8 cellular contexts compared by ENCODE assay signal in the genomic region with DNA sequence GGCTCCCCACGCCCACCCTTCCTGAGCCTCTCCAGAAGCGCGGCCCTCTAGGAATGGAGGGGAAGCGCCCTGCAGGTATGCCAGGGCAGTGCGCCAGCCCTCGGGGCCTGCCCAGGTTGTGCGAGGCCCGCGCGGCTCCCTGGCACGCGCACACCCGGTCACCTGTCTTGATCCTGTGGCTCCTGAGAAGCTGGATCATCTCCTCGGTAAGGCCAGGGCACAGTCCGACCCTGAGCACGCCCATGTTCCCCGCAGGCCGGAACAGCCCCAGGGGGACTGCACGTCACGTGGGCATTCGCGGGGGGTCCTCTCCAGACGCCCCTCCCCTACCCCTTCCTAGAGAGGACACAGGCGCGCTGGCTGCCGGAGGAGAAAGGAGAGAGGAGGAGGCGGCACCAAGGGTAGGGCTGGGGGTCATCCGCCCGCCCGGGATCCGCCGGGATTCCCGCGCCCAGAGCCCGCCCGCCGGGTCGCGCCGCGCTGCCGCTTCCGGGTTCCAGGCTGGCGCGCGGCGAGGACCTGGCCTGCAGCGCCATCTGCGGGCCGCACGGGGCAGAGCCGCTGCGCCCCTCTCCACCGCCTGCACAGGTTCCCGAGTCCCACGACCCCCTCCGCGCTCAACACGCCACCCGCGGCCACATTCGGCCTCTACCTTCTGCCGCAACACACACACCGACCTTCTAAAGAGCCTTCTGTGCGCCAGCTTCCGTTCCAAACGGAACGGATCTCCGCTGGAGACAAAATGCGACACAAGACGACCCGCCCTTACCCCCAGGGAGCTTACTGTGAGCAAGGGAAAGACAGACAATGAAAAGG. TPM values are rescaled to one million over a fixed set of nuclear protein-coding genes. Genes with fewer than 3 reads are reported as not detected.
DNase-seq lines count a peak whose midpoint lies in the region; ATAC-seq and TF ChIP-seq lines count a peak whose summit lies in the region.

A gene (minus strand): TSS at position 491 of the 816 bp plus-strand sequence. CDS start 247 bp downstream, at position 244.

- no peaks in the 10 kb centered on the region for H3K9me3 Mint-ChIP-seq in activated T-helper 17 cell treated with anti-CD3 and anti-CD28 coated beads, Interleukin-2, amount 50 U/mL, for 72 hours
- no peaks in the 10 kb centered on the region for H3K9me3 Mint-ChIP-seq in natural killer cell

- H3K27ac Mint-ChIP-seq in activated T-helper 17 cell treated with anti-CD3 and anti-CD28 coated beads, Interleukin-2, amount 50 U/mL, for 72 hours = peak within 1 kb of the TSS; percentile 87
- H3K27ac Mint-ChIP-seq in natural killer cell = peak within 1 kb of the TSS; percentile 83 to 94

- intact Hi-C loops in natural killer cell (cut with micrococcal nuclease) = loop anchor here (1.0 to 2.0 kb wide), 4 partner anchors 31 to 699 kb away; a partner anchor contains a TSS

- ATAC-seq in GM21737 (IDR thresholded peaks at IDR 0.05; ENCODE audit: unreplicated experiment) (peak; percentile 83), natural killer cell (peak; percentile 93 to 97 (median 95))
- peak; percentile 93 for ATAC-seq in activated T-helper 17 cell treated with anti-CD3 and anti-CD28 coated beads, Interleukin-2, amount 50 U/mL, for 72 hours (replicated peaks)

- H3K4me1 Mint-ChIP-seq in activated T-helper 17 cell treated with anti-CD3 and anti-CD28 coated beads, Interleukin-2, amount 50 U/mL, for 72 hours = peaks cover 22% of the 10 kb centered on the region
- peaks cover 32 to 40% of the 10 kb centered on the region in 2 donors for H3K4me1 Mint-ChIP-seq in natural killer cell

- H3K4me3 ChIP-seq in fibroblast of pulmonary artery (replicated peaks; ENCODE audit: low read depth, low read length) = peak within 1 kb of the TSS; percentile 82

- no peaks in the 10 kb centered on the region for H3K27me3 Mint-ChIP-seq in activated T-helper 17 cell treated with anti-CD3 and anti-CD28 coated beads, Interleukin-2, amount 50 U/mL, for 72 hours
- no peaks in the 10 kb centered on the region for H3K27me3 Mint-ChIP-seq in natural killer cell (ENCODE audit: low read depth in 2 of 2)

- H3K36me3 Mint-ChIP-seq in activated T-helper 17 cell treated with anti-CD3 and anti-CD28 coated beads, Interleukin-2, amount 50 U/mL, for 72 hours (ENCODE audit: low read depth) = peaks cover 31% of the 10 kb centered on the region
- H3K36me3 Mint-ChIP-seq in natural killer cell = no peaks in the 10 kb centered on the region

- DNase-seq in DMS153 (lab: John Stamatoyannopoulos, UW) = peak; percentile 64
- DNase-seq in LHCN-M2 (ENCODE audit: low read depth) = peak; percentile 60
- peak; percentile 86 for DNase-seq in RPMI8226
- DNase-seq in fibroblast of pulmonary artery (ENCODE audit: low read depth) = peak; percentile 66
- DNase-seq in natural killer cell = peak; percentile 84
- peak; percentile 70 for DNase-seq in stimulated activated naive CD4-positive, alpha-beta T cell treated with Interleukin-2 at 50 U/mL for 16 hours (lab: John Stamatoyannopoulos, UW)

- peak; percentile 52 for TF ChIP-seq CTCF in fibroblast of pulmonary artery (IDR thresholded peaks at IDR 0.05; ENCODE audit: low read length, missing control alignments)
- TF ChIP-seq CTCF in natural killer cell (IDR thresholded peaks at IDR 0.05) = peak; percentile 91

- peak within 1 kb of the TSS; percentile 85 for H3K4me3 Mint-ChIP-seq in activated T-helper 17 cell treated with anti-CD3 and anti-CD28 coated beads, Interleukin-2, amount 50 U/mL, for 72 hours
- H3K4me3 Mint-ChIP-seq in natural killer cell = peak within 1 kb of the TSS; percentile 94

RNA-seq across cellular contexts. Expression of the gene that starts here (rescaled TPM):
- 16.0 and 17.1 TPM in 2 replicates for total RNA-seq in LHCN-M2 (2014; rRNA removed)
- polyA plus RNA-seq in LHCN-M2 (2012) = 16.2 TPM
- 10 to 100 TPM; 23.9 to 36.6 TPM for total RNA-seq in activated T-helper 17 cell treated with anti-CD3 and anti-CD28 coated beads, Interleukin-2, amount 50 U/mL, for 72 hours
- total RNA-seq in natural killer cell = 10 to 100 TPM; 15.4 to 27.0 (median 22.7) TPM

Comparison
In these comparisons a context has a peak if more than half of its experiments do, and no peak if none do; other contexts are left out.
1. Peak in every context shown above with its lines: DNase-seq, ATAC-seq and H3K4me3 ChIP-seq.